In the genomic region with DNA sequence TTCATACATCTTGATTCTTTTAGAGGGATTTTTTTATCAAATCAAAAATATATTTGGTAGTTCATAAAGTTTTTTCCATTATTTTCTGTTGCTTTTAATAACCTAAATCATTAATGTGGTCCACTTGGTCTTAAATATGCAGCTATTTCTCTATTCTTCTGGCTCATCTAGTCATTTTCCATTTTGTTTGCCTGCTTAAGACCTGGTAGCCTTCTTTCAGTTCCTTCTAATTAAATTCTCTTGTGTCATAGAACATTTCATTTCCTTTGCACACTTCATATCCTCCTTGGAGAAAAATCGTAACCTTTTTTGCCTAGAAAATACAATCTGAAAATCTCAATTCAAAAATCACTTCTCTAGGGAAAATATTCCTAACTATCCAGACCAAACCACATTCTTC, we compare ENCODE assay signal across 35 cellular contexts.
"Had no signal": no experiment of that assay in that cellular context is flagged by ENCODE, and none has a peak within 500 bp of the region (broad histone marks: within the 10 kb centered on the region; RNA-seq: fewer than 3 reads in every experiment).

No MANE protein-coding gene starts in this region.

- H3K27me3 ChIP-seq: adrenal gland, cardiac muscle cell had no signal

- H3K27me3 Mint-ChIP-seq: activated CD4-positive, alpha-beta memory T cell treated with anti-CD3 and anti-CD28 coated beads for 36 hours; activated CD4-positive, alpha-beta T cell treated with anti-CD3 and anti-CD28 coated beads, Interleukin-2, amount 10 ng/mL, durations not matched to agents 24 days and 14 days; activated CD8-positive, alpha-beta T cell treated with anti-CD3 and anti-CD28 coated beads for 36 hours; activated naive CD8-positive, alpha-beta T cell treated with anti-CD3 and anti-CD28 coated beads for 36 hours; activated T-helper 17 cell treated with anti-CD3 and anti-CD28 coated beads, Interleukin-2, amount 50 U/mL, for 72 hours; brain; central memory CD8-positive, alpha-beta T cell had no signal

- DNase-seq: activated CD4-positive, alpha-beta memory T cell treated with anti-CD3 and anti-CD28 coated beads for 36 hours; activated CD4-positive, alpha-beta T cell treated with anti-CD3 and anti-CD28 coated beads for 4 hours; activated CD4-positive, alpha-beta T cell treated with anti-CD3 and anti-CD28 coated beads, Interleukin-2, amount 10 ng/mL, durations not matched to agents 24 days and 14 days; activated CD4-positive, alpha-beta T cell treated with anti-CD3 and anti-CD28 coated beads, Interleukin-2, amount 50 U/mL, for 1 hour; activated CD4-positive, alpha-beta T cell treated with anti-CD3 and anti-CD28 coated beads, Interleukin-2, amount 50 U/mL, for 4 hours; activated CD4-positive, CD25-positive, alpha-beta regulatory T cell treated with anti-CD3 and anti-CD28 coated beads, Interleukin-2, amount 50 U/mL, for 72 hours; activated CD8-positive, alpha-beta memory T cell treated with anti-CD3 and anti-CD28 coated beads, Interleukin-2, amount 50 U/mL, for 4 hours; activated CD8-positive, alpha-beta T cell treated with anti-CD3 and anti-CD28 coated beads for 36 hours; activated effector memory CD4-positive, alpha-beta T cell treated with anti-CD3 and anti-CD28 coated beads, Interleukin-2, amount 50 U/mL, for 16 hours; activated gamma-delta T cell treated with Interleukin-2 at 50 U/mL for 16 hours; activated naive CD4-positive, alpha-beta T cell; activated naive CD4-positive, alpha-beta T cell treated with anti-CD3 and anti-CD28 coated beads for 36 hours; activated naive CD4-positive, alpha-beta T cell treated with anti-CD3 and anti-CD28 coated beads, Interleukin-2, amount 50 U/mL, for 16 hours; activated naive CD8-positive, alpha-beta T cell treated with anti-CD3 and anti-CD28 coated beads for 36 hours; activated T-cell treated with anti-CD3 and anti-CD28 coated beads for 4 hours; activated T-cell treated with anti-CD3 and anti-CD28 coated beads, Interleukin-2, amount 50 U/mL, for 1 hour; activated T-cell treated with anti-CD3 and anti-CD28 coated beads, Interleukin-2, amount 50 U/mL, for 4 hours; activated T-cell treated with anti-CD3 and anti-CD28 coated beads, Interleukin-2, amount 50 U/mL, for 72 hours; adrenal gland; amniotic stem cell; aorta; caudate nucleus; cerebellar nuclear complex; T-helper 2 cell; T-helper 9 cell; WERI-Rb-1 had no signal

- H3K9me3 Mint-ChIP-seq: activated CD4-positive, alpha-beta memory T cell treated with anti-CD3 and anti-CD28 coated beads for 36 hours; activated CD4-positive, alpha-beta T cell treated with anti-CD3 and anti-CD28 coated beads, Interleukin-2, amount 10 ng/mL, durations not matched to agents 24 days and 14 days; activated naive CD4-positive, alpha-beta T cell treated with anti-CD3 and anti-CD28 coated beads for 36 hours; activated naive CD8-positive, alpha-beta T cell treated with anti-CD3 and anti-CD28 coated beads for 36 hours; activated T-cell treated with anti-CD3 and anti-CD28 coated beads, Interleukin-2, amount 50 U/mL, for 4 hours; activated T-cell treated with anti-CD3 and anti-CD28 coated beads, Interleukin-2, amount 50 U/mL, for 72 hours; activated T-helper 1 cell treated with anti-CD3 and anti-CD28 coated beads, Interleukin-12 subunit alpha, Interleukin-12 subunit beta, Interleukin-2, Interleukin-4 antibody, amounts not matched to agents 30 ng/mL and 10 ng/mL and 1 ng/mL, durations not matched to agents 14 hours and 24 hours and 36 hours; activated T-helper 17 cell treated with anti-CD3 and anti-CD28 coated beads, Interleukin-2, amount 50 U/mL, for 72 hours; brain; T-helper 1 cell treated with Interleukin-12 subunit alpha and Interleukin-12 subunit beta and Interleukin-4 antibody, amounts not matched to agents 30 μg/mL and 1 μg/mL, for 36 hours; WTC11 had no signal

- H3K4me3 ChIP-seq: adrenal gland, cardiac muscle cell had no signal

- H3K36me3 Mint-ChIP-seq: activated CD4-positive, alpha-beta memory T cell treated with anti-CD3 and anti-CD28 coated beads for 36 hours; activated naive CD4-positive, alpha-beta T cell treated with anti-CD3 and anti-CD28 coated beads, Interleukin-2, amount 50 U/mL, for 72 hours; activated naive CD8-positive, alpha-beta T cell treated with anti-CD3 and anti-CD28 coated beads for 36 hours; brain; WTC11 had no signal

- ATAC-seq: activated CD8-positive, alpha-beta T cell treated with anti-CD3 and anti-CD28 coated beads for 36 hours; activated naive CD4-positive, alpha-beta T cell treated with anti-CD3 and anti-CD28 coated beads, Interleukin-2, amount 50 U/mL, for 72 hours; activated T-cell treated with anti-CD3 and anti-CD28 coated beads, Interleukin-2, amount 50 U/mL, for 4 hours; activated T-cell treated with anti-CD3 and anti-CD28 coated beads, Interleukin-2, amount 50 U/mL, for 72 hours; activated T-helper 17 cell treated with anti-CD3 and anti-CD28 coated beads, Interleukin-2, amount 50 U/mL, for 72 hours; WTC11 had no signal

- H3K4me3 Mint-ChIP-seq: activated CD4-positive, alpha-beta memory T cell treated with anti-CD3 and anti-CD28 coated beads for 36 hours; activated CD4-positive, alpha-beta T cell treated with anti-CD3 and anti-CD28 coated beads, Interleukin-2, amount 10 ng/mL, durations not matched to agents 24 days and 14 days; activated CD8-positive, alpha-beta T cell treated with anti-CD3 and anti-CD28 coated beads for 36 hours; activated naive CD4-positive, alpha-beta T cell treated with anti-CD3 and anti-CD28 coated beads for 36 hours; activated naive CD8-positive, alpha-beta T cell treated with anti-CD3 and anti-CD28 coated beads for 36 hours; activated T-cell treated with anti-CD3 and anti-CD28 coated beads, Interleukin-2, amount 50 U/mL, for 4 hours; activated T-cell treated with anti-CD3 and anti-CD28 coated beads, Interleukin-2, amount 50 U/mL, for 72 hours; activated T-helper 1 cell treated with anti-CD3 and anti-CD28 coated beads, Interleukin-12 subunit alpha, Interleukin-12 subunit beta, Interleukin-2, Interleukin-4 antibody, amounts not matched to agents 30 ng/mL and 10 ng/mL and 1 ng/mL, durations not matched to agents 14 hours and 24 hours and 36 hours; activated T-helper 17 cell treated with anti-CD3 and anti-CD28 coated beads, Interleukin-2, amount 50 U/mL, for 72 hours; brain; central memory CD8-positive, alpha-beta T cell; T-helper 1 cell treated with Interleukin-12 subunit alpha and Interleukin-12 subunit beta and Interleukin-4 antibody, amounts not matched to agents 30 μg/mL and 1 μg/mL, for 36 hours; T-helper 2 cell treated with Interferon-gamma antibody and Interleukin-4, amounts not matched to agents 5 μg/mL and 100 μg/mL, for 36 hours; WTC11 had no signal

- H3K4me1 Mint-ChIP-seq: activated CD4-positive, alpha-beta T cell treated with anti-CD3 and anti-CD28 coated beads, Interleukin-2, amount 10 ng/mL, durations not matched to agents 24 days and 14 days; activated naive CD8-positive, alpha-beta T cell treated with anti-CD3 and anti-CD28 coated beads for 36 hours; activated T-helper 17 cell treated with anti-CD3 and anti-CD28 coated beads, Interleukin-2, amount 50 U/mL, for 72 hours; brain; central memory CD8-positive, alpha-beta T cell; WTC11 had no signal

- H3K36me3 ChIP-seq: adrenal gland, cardiac muscle cell, WERI-Rb-1 had no signal

- H3K27ac ChIP-seq: adrenal gland, cardiac muscle cell, WERI-Rb-1 had no signal

- H3K4me1 ChIP-seq: adrenal gland had no signal

- H3K27ac Mint-ChIP-seq: activated CD4-positive, alpha-beta memory T cell treated with anti-CD3 and anti-CD28 coated beads for 36 hours; activated CD4-positive, alpha-beta T cell treated with anti-CD3 and anti-CD28 coated beads, Interleukin-2, amount 10 ng/mL, durations not matched to agents 24 days and 14 days; activated CD8-positive, alpha-beta T cell treated with anti-CD3 and anti-CD28 coated beads for 36 hours; activated naive CD4-positive, alpha-beta T cell treated with anti-CD3 and anti-CD28 coated beads for 36 hours; activated naive CD4-positive, alpha-beta T cell treated with anti-CD3 and anti-CD28 coated beads, Interleukin-2, amount 50 U/mL, for 72 hours; activated naive CD8-positive, alpha-beta T cell treated with anti-CD3 and anti-CD28 coated beads for 36 hours; activated T-cell treated with anti-CD3 and anti-CD28 coated beads, Interleukin-2, amount 50 U/mL, for 72 hours; activated T-helper 1 cell treated with anti-CD3 and anti-CD28 coated beads, Interleukin-12 subunit alpha, Interleukin-12 subunit beta, Interleukin-2, Interleukin-4 antibody, amounts not matched to agents 30 ng/mL and 10 ng/mL and 1 ng/mL, durations not matched to agents 14 hours and 24 hours and 36 hours; activated T-helper 17 cell treated with anti-CD3 and anti-CD28 coated beads, Interleukin-2, amount 50 U/mL, for 72 hours; brain; T-helper 1 cell treated with Interleukin-12 subunit alpha and Interleukin-12 subunit beta and Interleukin-4 antibody, amounts not matched to agents 30 μg/mL and 1 μg/mL, for 36 hours; T-helper 2 cell treated with Interferon-gamma antibody and Interleukin-4, amounts not matched to agents 5 μg/mL and 100 μg/mL, for 36 hours; WTC11 had no signal
